22 cellular contexts compared by ENCODE assay signal in the genomic region with DNA sequence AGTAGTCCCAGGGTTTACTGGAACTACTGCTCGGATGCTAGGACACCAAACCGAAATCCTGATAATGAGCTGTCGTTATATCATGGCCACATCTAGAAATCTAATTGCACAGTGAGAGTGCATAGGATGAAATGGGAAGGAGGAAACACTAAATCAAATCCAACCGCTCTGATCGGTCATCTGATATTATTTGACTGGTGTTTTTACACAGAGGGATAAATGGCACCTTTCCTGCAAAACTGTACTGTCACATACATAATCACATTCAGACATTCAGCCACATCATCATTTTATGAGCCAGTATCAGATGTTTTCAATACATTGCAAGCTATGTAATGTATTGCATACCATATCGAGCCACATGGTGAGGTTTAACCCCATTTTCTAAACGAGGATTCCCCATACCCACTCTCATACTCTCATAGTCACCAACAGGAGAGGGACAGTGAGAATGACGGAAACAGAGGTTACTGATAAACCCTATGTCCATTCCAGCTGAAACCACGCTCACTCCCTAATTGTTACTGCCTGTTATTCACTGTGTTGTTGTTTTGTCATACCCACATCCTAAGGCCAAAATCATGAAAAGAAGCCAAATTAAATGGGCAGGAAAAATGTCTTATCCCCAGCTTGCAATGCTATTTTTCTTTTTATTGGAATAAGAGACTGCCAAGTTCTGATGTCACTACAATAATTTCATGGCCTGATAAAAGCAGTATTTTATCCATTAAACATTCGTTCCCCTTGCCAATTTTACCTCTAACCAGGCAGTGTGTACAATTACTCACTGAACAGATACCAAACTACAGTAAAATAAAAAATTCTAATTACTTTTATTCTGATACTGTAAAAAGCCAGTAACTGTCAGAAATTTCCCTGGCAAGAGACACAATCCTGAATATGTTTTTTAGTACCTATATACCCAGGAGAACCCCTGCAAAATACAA.
"Had no signal": no experiment of that assay in that cellular context is flagged by ENCODE, and none has a peak within 500 bp of the region (broad histone marks: within the 10 kb centered on the region; RNA-seq: fewer than 3 reads in every experiment).

No MANE protein-coding gene starts in this region.

- H3K4me3 ChIP-seq: body of pancreas, esophagus squamous epithelium had no signal

- DNase-seq: activated CD4-positive, alpha-beta T cell treated with anti-CD3 and anti-CD28 coated beads for 4 hours; activated CD8-positive, alpha-beta T cell treated with anti-CD3 and anti-CD28 coated beads for 36 hours; activated gamma-delta T cell; activated T-cell treated with anti-CD3 and anti-CD28 coated beads, Interleukin-2, amount 50 U/mL, for 48 hours; amniotic stem cell; body of pancreas; central memory CD4-positive, alpha-beta T cell; cortex of kidney; effector CD4-positive, alpha-beta T cell; esophagus squamous epithelium; foreskin keratinocyte; left ventricle myocardium superior; naive thymus-derived CD8-positive, alpha-beta T cell; posterior cingulate gyrus; retina; small intestine; stimulated activated CD4-positive, alpha-beta T cell treated with anti-CD3 and anti-CD28 coated beads, Interleukin-4, amount 100 ng/mL, for 24 hours; stimulated activated naive CD4-positive, alpha-beta T cell treated with Interleukin-2 at 50 U/mL for 16 hours; T-helper 17 cell had no signal

- H3K27ac ChIP-seq: body of pancreas, esophagus squamous epithelium, foreskin keratinocyte, neutrophil had no signal

- H3K27me3 ChIP-seq: body of pancreas, esophagus squamous epithelium had no signal

- H3K9me3 ChIP-seq: body of pancreas, esophagus squamous epithelium, neutrophil had no signal

- H3K36me3 ChIP-seq: esophagus squamous epithelium, neutrophil had no signal

- ATAC-seq: activated CD8-positive, alpha-beta T cell treated with anti-CD3 and anti-CD28 coated beads for 36 hours; activated naive CD4-positive, alpha-beta T cell treated with anti-CD3 and anti-CD28 coated beads, Interleukin-2, amount 50 U/mL, for 72 hours; body of pancreas; foreskin keratinocyte; left ventricle myocardium superior; naive thymus-derived CD8-positive, alpha-beta T cell; T-helper 17 cell; WTC11 had no signal

- H3K4me1 ChIP-seq: body of pancreas, foreskin keratinocyte had no signal
